Comparison of ENCODE assay signal across 17 cellular contexts in the genomic region with DNA sequence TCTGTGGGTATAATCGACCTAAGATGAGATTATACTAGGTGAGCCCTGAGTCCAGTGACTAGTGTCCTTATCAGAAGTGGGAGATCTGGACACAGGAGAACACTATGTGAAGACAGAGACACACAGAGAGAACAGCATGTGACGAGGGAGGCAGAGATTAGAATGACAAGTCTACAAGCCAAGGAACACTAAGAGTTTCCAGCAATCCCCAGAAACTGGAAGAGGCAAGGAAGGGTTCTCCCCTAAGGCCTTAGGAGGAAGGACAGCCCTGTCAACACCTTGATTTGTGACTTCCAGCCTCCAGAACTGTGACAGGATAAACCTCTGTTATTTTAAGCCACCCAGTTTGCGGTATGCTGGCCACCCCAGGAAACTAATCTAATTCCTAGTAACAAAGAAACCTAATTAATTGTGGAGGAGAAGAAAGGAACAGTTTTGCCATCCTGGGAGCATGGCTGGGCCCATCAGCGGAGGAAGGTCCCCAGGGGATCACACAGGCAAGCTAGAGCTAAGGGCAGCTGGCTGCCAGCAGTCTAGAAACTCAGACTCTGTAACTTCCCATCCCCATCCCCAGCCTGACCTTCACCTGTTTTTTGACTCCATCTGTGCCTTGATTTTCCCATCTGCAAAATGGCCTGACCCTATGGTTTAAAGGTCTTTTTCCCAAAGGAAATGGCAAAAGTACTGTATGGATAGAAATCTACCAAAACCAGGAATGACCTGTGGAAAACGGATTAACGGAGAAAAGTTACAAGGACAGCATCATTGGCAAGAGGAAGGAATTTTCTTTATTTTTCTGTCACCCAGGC.
"Had no signal": no experiment of that assay in that cellular context is flagged by ENCODE, and none has a peak within 500 bp of the region (broad histone marks: within the 10 kb centered on the region; RNA-seq: fewer than 3 reads in every experiment).

No MANE protein-coding gene starts in this region.

- H3K4me1 ChIP-seq: gastrocnemius medialis, thyroid gland had no signal

- DNase-seq: activated CD4-positive, alpha-beta T cell treated with anti-CD3 and anti-CD28 coated beads for 36 hours; activated CD4-positive, alpha-beta T cell treated with anti-CD3 and anti-CD28 coated beads, Interleukin-2, amount 50 U/mL, for 48 hours; activated gamma-delta T cell; caudate nucleus; dorsolateral prefrontal cortex; gastrocnemius medialis; immature natural killer cell; midbrain; nephron progenitor cell; nucleus accumbens; retina; stimulated activated CD4-positive, alpha-beta T cell treated with anti-CD3 and anti-CD28 coated beads, Interleukin-2, amount 100 ng/mL, for 24 hours; stimulated activated naive CD4-positive, alpha-beta T cell treated with Interleukin-2 at 50 U/mL for 16 hours; T-helper 2 cell; thyroid gland had no signal

- H3K36me3 ChIP-seq: gastrocnemius medialis had no signal

- H3K4me3 ChIP-seq: dorsolateral prefrontal cortex, gastrocnemius medialis, thyroid gland had no signal

- H3K27me3 Mint-ChIP-seq: activated CD4-positive, alpha-beta T cell treated with anti-CD3 and anti-CD28 coated beads for 36 hours; activated naive CD4-positive, alpha-beta T cell treated with anti-CD3 and anti-CD28 coated beads, Interleukin-2, amount 50 U/mL, for 24 hours had no signal

- H3K4me3 Mint-ChIP-seq: activated CD4-positive, alpha-beta T cell treated with anti-CD3 and anti-CD28 coated beads for 36 hours; activated naive CD4-positive, alpha-beta T cell treated with anti-CD3 and anti-CD28 coated beads, Interleukin-2, amount 50 U/mL, for 24 hours; immature natural killer cell; nephron progenitor cell had no signal

- H3K9me3 Mint-ChIP-seq: activated naive CD4-positive, alpha-beta T cell treated with anti-CD3 and anti-CD28 coated beads, Interleukin-2, amount 50 U/mL, for 24 hours; immature natural killer cell; nephron progenitor cell had no signal

- FAIRE-seq: astrocyte had no signal

- H3K4me1 Mint-ChIP-seq: activated CD4-positive, alpha-beta T cell treated with anti-CD3 and anti-CD28 coated beads for 36 hours; activated naive CD4-positive, alpha-beta T cell treated with anti-CD3 and anti-CD28 coated beads, Interleukin-2, amount 50 U/mL, for 24 hours; immature natural killer cell had no signal

- H3K27ac ChIP-seq: dorsolateral prefrontal cortex, gastrocnemius medialis, thyroid gland had no signal

- H3K9me3 ChIP-seq: gastrocnemius medialis, thyroid gland had no signal

- H3K27ac Mint-ChIP-seq: activated CD4-positive, alpha-beta T cell treated with anti-CD3 and anti-CD28 coated beads for 36 hours; activated naive CD4-positive, alpha-beta T cell treated with anti-CD3 and anti-CD28 coated beads, Interleukin-2, amount 50 U/mL, for 24 hours; nephron progenitor cell had no signal
